Comparison of ENCODE assay signal across 8 cellular contexts in genomic region chrX:101550825-101551767, GRCh38. TPM values are rescaled to one million over a fixed set of nuclear protein-coding genes. Genes with fewer than 3 reads are reported as not detected.
A peak's percentile ranks its signal among the peaks of the same experiment; 100 is the strongest.
DNase-seq lines count a peak whose midpoint lies in the region; ATAC-seq lines count a peak whose summit lies in the region.

No MANE protein-coding gene starts in this region.

- peak overlapping the region; percentile 53 for H3K27ac ChIP-seq in muscle layer of colon (ENCODE audit: low read depth, low read length)

- peak in 1 of 2 donors; percentile 1 for DNase-seq in activated T-cell treated with anti-CD3 and anti-CD28 coated beads, Interleukin-2, amount 50 U/mL, for 72 hours
- DNase-seq in activated T-cell treated with anti-CD3 and anti-CD28 coated beads, Interleukin-2, amount 50 U/mL, for 1 hour, result no peak
- DNase-seq in T1000 (lab: John Stamatoyannopoulos, UW) (peak; percentile 10), fibroblast of gingiva (ENCODE audit: low read depth) (peak; percentile 37), ureter (ENCODE audit: low spot score) (peak; percentile 52), NOMO-1 treated with DMSO at 0.1 percent for 48 hours (lab: John Stamatoyannopoulos, UW; ENCODE audit: unreplicated experiment) (no peak)
- no peak for DNase-seq in NK-92 treated with Interleukin-12 subunit alpha and Interleukin-12 subunit beta, amount 100 ng/mL, for 24 hours (lab: John Stamatoyannopoulos, UW)

- peak overlapping the region; percentile 77 to 86 for H3K4me3 Mint-ChIP-seq in activated T-cell treated with anti-CD3 and anti-CD28 coated beads, Interleukin-2, amount 50 U/mL, for 72 hours

- ATAC-seq in activated T-cell treated with anti-CD3 and anti-CD28 coated beads, Interleukin-2, amount 50 U/mL, for 72 hours (replicated peaks in 1 of 2), result peak; percentile 18 to 26

- H3K4me1 ChIP-seq in muscle layer of colon (ENCODE audit: insufficient read depth, low read length), result no peaks in the 10 kb centered on the region

- H3K36me3 ChIP-seq in muscle layer of colon (ENCODE audit: insufficient read depth, low read length), result peaks cover 5% of the 10 kb centered on the region

- no peaks in the 10 kb centered on the region for H3K27me3 ChIP-seq in muscle layer of colon (ENCODE audit: control insufficient read depth in 1 of 2, insufficient read depth in 2 of 2, low read length in 2 of 2)

- H3K4me1 Mint-ChIP-seq in activated T-cell treated with anti-CD3 and anti-CD28 coated beads, Interleukin-2, amount 50 U/mL, for 72 hours (ENCODE audit: low read depth), result no peaks in the 10 kb centered on the region

- H3K27ac Mint-ChIP-seq in activated T-cell treated with anti-CD3 and anti-CD28 coated beads, Interleukin-2, amount 50 U/mL, for 72 hours, result peak overlapping the region; percentile 54

- H3K27me3 Mint-ChIP-seq in activated T-cell treated with anti-CD3 and anti-CD28 coated beads, Interleukin-2, amount 50 U/mL, for 72 hours (ENCODE audit: low read depth), result peaks cover 35% of the 10 kb centered on the region

- no peaks in the 10 kb centered on the region for H3K9me3 ChIP-seq in muscle layer of colon (ENCODE audit: low read length)

- H3K9ac ChIP-seq in muscle layer of colon (ENCODE audit: low read length), result peak overlapping the region; percentile 61

- no peaks in the 10 kb centered on the region for H3K36me3 Mint-ChIP-seq in activated T-cell treated with anti-CD3 and anti-CD28 coated beads, Interleukin-2, amount 50 U/mL, for 72 hours (ENCODE audit: insufficient read depth in 2 of 2)

- no peaks in the 10 kb centered on the region for H3K9me3 Mint-ChIP-seq in activated T-cell treated with anti-CD3 and anti-CD28 coated beads, Interleukin-2, amount 50 U/mL, for 72 hours

- peak overlapping the region; percentile 29 to 76 for H3K4me3 ChIP-seq in muscle layer of colon (ENCODE audit: low read depth in 1 of 2, low read length in 2 of 2)

RNA-seq across cellular contexts. Expression of gene ARMCX1, which starts 0.7 kb away (rescaled TPM):
- total RNA-seq in activated T-cell treated with anti-CD3 and anti-CD28 coated beads, Interleukin-2, amount 50 U/mL, for 72 hours, result 1 to 10 TPM; 2.8 to 3.3 TPM
- 17.6 TPM for total RNA-seq in ureter

Comparison
In these comparisons a context has a peak if more than half of its experiments do, and no peak if none do; other contexts are left out.
1. DNase-seq: peak in T1000 (single experiment), fibroblast of gingiva (single experiment) and ureter (single experiment); none in activated T-cell treated with anti-CD3 and anti-CD28 coated beads, Interleukin-2, amount 50 U/mL, for 1 hour (single experiment), NK-92 treated with Interleukin-12 subunit alpha and Interleukin-12 subunit beta, amount 100 ng/mL, for 24 hours (single experiment) and NOMO-1 treated with DMSO at 0.1 percent for 48 hours (single experiment).